In genomic region chr11:31419669-31420068, GRCh38 we compare ENCODE assay signal across 23 cellular contexts. TPM values are rescaled to one million over a fixed set of nuclear protein-coding genes. Genes with fewer than 3 reads are reported as not detected.
"Had no signal": no experiment of that assay in that cellular context is flagged by ENCODE, and none has a peak within 500 bp of the region (broad histone marks: within the 10 kb centered on the region; RNA-seq: fewer than 3 reads in every experiment).

No MANE protein-coding gene starts in this region.

- H3K27me3 ChIP-seq: cardiac muscle cell, left lung, ovary, right lobe of liver, testis, upper lobe of left lung had no signal

- H3K27me3 Mint-ChIP-seq: activated B cell treated with CpG ODN at 0.5 μM for 24 hours; activated CD4-positive, alpha-beta memory T cell treated with anti-CD3 and anti-CD28 coated beads for 36 hours; effector memory CD8-positive, alpha-beta T cell; stimulated activated memory B cell treated with anti-CD40 and anti-IgM and Interleukin-4, amounts not matched to agents 10 μg/mL and 1 μg/mL and 100 μg/mL, for 72 hours had no signal

- ATAC-seq: activated naive CD4-positive, alpha-beta T cell treated with anti-CD3 and anti-CD28 coated beads, Interleukin-2, amount 50 U/mL, for 72 hours; effector memory CD8-positive, alpha-beta T cell; left lung; right lobe of liver; stimulated activated memory B cell treated with anti-CD40 and anti-IgM and Interleukin-4, amounts not matched to agents 10 μg/mL and 1 μg/mL and 100 μg/mL, for 72 hours had no signal

- H3K27ac Mint-ChIP-seq: activated B cell treated with CpG ODN at 0.5 μM for 24 hours; activated CD4-positive, alpha-beta memory T cell treated with anti-CD3 and anti-CD28 coated beads for 36 hours; activated naive CD4-positive, alpha-beta T cell treated with anti-CD3 and anti-CD28 coated beads, Interleukin-2, amount 50 U/mL, for 72 hours; activated T-helper 1 cell treated with anti-CD3 and anti-CD28 coated beads, Interleukin-12 subunit alpha, Interleukin-12 subunit beta, Interleukin-2, Interleukin-4 antibody, amounts not matched to agents 30 ng/mL and 10 ng/mL and 1 ng/mL, durations not matched to agents 14 hours and 24 hours and 36 hours; stimulated activated memory B cell treated with anti-CD40 and anti-IgM and Interleukin-4, amounts not matched to agents 10 μg/mL and 1 μg/mL and 100 μg/mL, for 72 hours; T-helper 2 cell treated with Interferon-gamma antibody and Interleukin-4, amounts not matched to agents 5 μg/mL and 100 μg/mL, for 36 hours had no signal

- H3K4me3 Mint-ChIP-seq: activated B cell treated with CpG ODN at 0.5 μM for 24 hours; activated CD4-positive, alpha-beta memory T cell treated with anti-CD3 and anti-CD28 coated beads for 36 hours; activated T-helper 1 cell treated with anti-CD3 and anti-CD28 coated beads, Interleukin-12 subunit alpha, Interleukin-12 subunit beta, Interleukin-2, Interleukin-4 antibody, amounts not matched to agents 30 ng/mL and 10 ng/mL and 1 ng/mL, durations not matched to agents 14 hours and 24 hours and 36 hours; effector memory CD8-positive, alpha-beta T cell; stimulated activated memory B cell treated with anti-CD40 and anti-IgM and Interleukin-4, amounts not matched to agents 10 μg/mL and 1 μg/mL and 100 μg/mL, for 72 hours; T-helper 2 cell treated with Interferon-gamma antibody and Interleukin-4, amounts not matched to agents 5 μg/mL and 100 μg/mL, for 36 hours had no signal

- H3K9me3 Mint-ChIP-seq: activated B cell treated with CpG ODN at 0.5 μM for 24 hours; activated CD4-positive, alpha-beta memory T cell treated with anti-CD3 and anti-CD28 coated beads for 36 hours; activated naive CD4-positive, alpha-beta T cell treated with anti-CD3 and anti-CD28 coated beads, Interleukin-2, amount 50 U/mL, for 72 hours; activated T-helper 1 cell treated with anti-CD3 and anti-CD28 coated beads, Interleukin-12 subunit alpha, Interleukin-12 subunit beta, Interleukin-2, Interleukin-4 antibody, amounts not matched to agents 30 ng/mL and 10 ng/mL and 1 ng/mL, durations not matched to agents 14 hours and 24 hours and 36 hours; effector memory CD8-positive, alpha-beta T cell; stimulated activated memory B cell treated with anti-CD40 and anti-IgM and Interleukin-4, amounts not matched to agents 10 μg/mL and 1 μg/mL and 100 μg/mL, for 72 hours; T-helper 2 cell treated with Interferon-gamma antibody and Interleukin-4, amounts not matched to agents 5 μg/mL and 100 μg/mL, for 36 hours had no signal

- H3K4me1 ChIP-seq: left lung, right lobe of liver, testis, upper lobe of left lung had no signal

- H3K4me3 ChIP-seq: cardiac muscle cell, left lung, ovary, right lobe of liver, smooth muscle cell, testis, upper lobe of left lung had no signal

- H3K4me1 Mint-ChIP-seq: activated B cell treated with CpG ODN at 0.5 μM for 24 hours; stimulated activated memory B cell treated with anti-CD40 and anti-IgM and Interleukin-4, amounts not matched to agents 10 μg/mL and 1 μg/mL and 100 μg/mL, for 72 hours had no signal

- H3K27ac ChIP-seq: cardiac muscle cell, left lung, ovary, right lobe of liver, testis, upper lobe of left lung had no signal

- H3K36me3 ChIP-seq: cardiac muscle cell, left lung, ovary, right lobe of liver, upper lobe of left lung had no signal

- DNase-seq: activated B cell treated with CpG ODN at 0.5 μM for 24 hours; activated CD4-positive, alpha-beta memory T cell treated with anti-CD3 and anti-CD28 coated beads for 36 hours; activated CD4-positive, alpha-beta T cell treated with anti-CD3 and anti-CD28 coated beads for 4 hours; activated gamma-delta T cell treated with Interleukin-2 at 50 U/mL for 16 hours; activated T-cell treated with anti-CD3 and anti-CD28 coated beads for 4 hours; effector memory CD8-positive, alpha-beta T cell; foreskin melanocyte; glutamatergic neuron; hippocampal formation; kidney; left lung; ovary; right lobe of liver; stimulated activated CD4-positive, alpha-beta T cell treated with anti-CD3 and anti-CD28 coated beads, Interleukin-4, amount 100 ng/mL, for 24 hours; testis; upper lobe of left lung had no signal

- H3K4me2 ChIP-seq: smooth muscle cell had no signal

RNA-seq across cellular contexts. Expression of gene DCDC1, which starts 50.1 kb away (rescaled TPM):
- total RNA-seq: activated B cell treated with CpG ODN at 0.5 μM for 24 hours; activated T-helper 1 cell treated with anti-CD3 and anti-CD28 coated beads, Interleukin-12 subunit alpha, Interleukin-12 subunit beta, Interleukin-2, Interleukin-4 antibody, amounts not matched to agents 30 ng/mL and 10 ng/mL and 1 ng/mL, durations not matched to agents 14 hours and 24 hours and 36 hours; lung microvascular endothelial cell had no signal
- polyA plus RNA-seq: cardiac muscle cell had no signal
